14 cellular contexts compared by ENCODE assay signal in the genomic region with DNA sequence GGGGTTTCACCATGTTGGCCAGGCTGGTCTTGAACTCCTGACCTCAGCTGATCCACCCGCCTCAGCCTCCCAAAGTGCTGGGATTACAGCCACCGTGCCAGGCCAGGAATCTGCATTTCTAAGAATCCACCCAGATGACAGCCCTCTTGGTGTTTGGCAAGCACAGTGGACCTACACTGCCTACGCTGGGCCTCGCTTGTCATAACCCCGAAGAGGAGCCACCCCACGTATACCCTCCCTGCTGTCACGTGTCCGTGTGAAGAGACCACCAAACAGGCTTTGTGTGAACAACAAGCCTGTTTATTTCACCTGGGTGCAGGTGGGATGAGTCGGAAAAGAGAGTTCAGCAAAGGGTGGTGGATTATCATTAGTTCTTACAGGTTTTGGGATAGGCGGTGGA. TPM values are rescaled to one million over a fixed set of nuclear protein-coding genes. Genes with fewer than 3 reads are reported as not detected.
DNase-seq lines count a peak whose midpoint lies in the region; ATAC-seq and TF ChIP-seq lines count a peak whose summit lies in the region.
"Not testable (repeated sequence)": the region's sequence is repeated elsewhere in the genome, so short reads cannot be mapped to it uniquely, and the experiment has no call there.
"Had no signal": no experiment of that assay in that cellular context is flagged by ENCODE, and none has a peak within 500 bp of the region (broad histone marks: within the 10 kb centered on the region; RNA-seq: fewer than 3 reads in every experiment).

No MANE protein-coding gene starts in this region.

- in situ Hi-C loops in IMR-90 (cut with MboI; ENCODE audit: low sequenced_read_pairs) = not testable (repeated sequence)

- WGBS in IMR-90 (ENCODE audit: extremely low coverage in 2 of 2, insufficient read length in 1 of 2), 2 experiments = 88% methylated on average over 3 of the region's 10 CpGs; no CpG with 5 or more reads in 1 of the 2 experiments

- not testable (repeated sequence) for H3K9me1 ChIP-seq in IMR-90 (ENCODE audit: insufficient read depth, low read length)

- not testable (repeated sequence) for TF ChIP-seq RAD21 in IMR-90 (IDR thresholded peaks at IDR 0.05; ENCODE audit: low read length)

- H4K5ac ChIP-seq in IMR-90 (ENCODE audit: low read depth, low read length) = not testable (repeated sequence)

- not testable (repeated sequence) for H4K91ac ChIP-seq in IMR-90 (ENCODE audit: insufficient read depth, low read depth, low read length)

- H3K14ac ChIP-seq in IMR-90 (replicated peaks; ENCODE audit: low read depth, low read length) = not testable (repeated sequence)

- H3K18ac ChIP-seq in IMR-90 (ENCODE audit: low read depth, low read length) = not testable (repeated sequence)

- H3K4me3 Mint-ChIP-seq in CD4-positive, CD25-positive, alpha-beta regulatory T cell = peak overlapping the region in 3 of 4 donors; percentile 95 to 97 (median 96)
- H3K4me3 Mint-ChIP-seq in T-helper 17 cell (peak overlapping the region; percentile 98), brain (peak overlapping the region; percentile 94 to 100 (median 99)), immature natural killer cell (peak overlapping the region; percentile 92 to 99 (median 96)), neural crest cell (peak overlapping the region; percentile 90)
- peak overlapping the region; percentile 96 for H3K4me3 Mint-ChIP-seq in activated T-cell treated with anti-CD3 and anti-CD28 coated beads, Interleukin-2, amount 50 U/mL, for 24 hours

- H3K9ac ChIP-seq in IMR-90 (ENCODE audit: low read depth, low read length); subcutaneous abdominal adipose tissue (ENCODE audit: low read length in 5 of 5): not testable (repeated sequence)

- H2BK15ac ChIP-seq in IMR-90 (ENCODE audit: low read depth, low read length) = not testable (repeated sequence)

- not testable (repeated sequence) for DNase-seq in CD4-positive, CD25-positive, alpha-beta regulatory T cell; IMR-90; T-helper 17 cell; activated T-cell treated with anti-CD3 and anti-CD28 coated beads, Interleukin-2, amount 50 U/mL, for 24 hours; immature natural killer cell; neural crest cell (ENCODE audit: low read depth, low spot score)

- intact Hi-C loops in IMR-90 (cut with micrococcal nuclease) = loop anchor here (5.0 kb wide), 1 partner anchor 50 kb away; a partner anchor contains a TSS

- H2AFZ ChIP-seq in IMR-90 (replicated peaks; ENCODE audit: low read length, poor library complexity) = not testable (repeated sequence)

- not testable (repeated sequence) for H3K56ac ChIP-seq in IMR-90 (ENCODE audit: extremely low read depth, insufficient read depth, low read length)

- not testable (repeated sequence) for BruUV-seq in IMR-90 (replicated peaks; lab: Mats Ljungman, UMichigan)

- peaks cover 10 to 43% (median 30%) of the 10 kb centered on the region in 4 donors for H3K4me1 Mint-ChIP-seq in CD4-positive, CD25-positive, alpha-beta regulatory T cell
- peaks cover 25% of the 10 kb centered on the region for H3K4me1 Mint-ChIP-seq in T-helper 17 cell
- H3K4me1 Mint-ChIP-seq in activated T-cell treated with anti-CD3 and anti-CD28 coated beads, Interleukin-2, amount 50 U/mL, for 24 hours (ENCODE audit: low read depth) = peaks cover 39% of the 10 kb centered on the region
- H3K4me1 Mint-ChIP-seq in brain = peaks cover 43% of the 10 kb centered on the region
- H3K4me1 Mint-ChIP-seq in immature natural killer cell = peaks cover 36 to 46% of the 10 kb centered on the region in 2 donors
- H3K4me1 Mint-ChIP-seq in neural crest cell = peaks cover 34% of the 10 kb centered on the region

- H4K8ac ChIP-seq in IMR-90 (ENCODE audit: low read depth in 2 of 2, low read length in 2 of 2) = not testable (repeated sequence)

- peak overlapping the region; percentile 99 for H3K27ac Mint-ChIP-seq in CD4-positive, CD25-positive, alpha-beta regulatory T cell
- H3K27ac Mint-ChIP-seq in T-helper 17 cell = peak overlapping the region; percentile 98
- peak overlapping the region; percentile 98 for H3K27ac Mint-ChIP-seq in activated T-cell treated with anti-CD3 and anti-CD28 coated beads, Interleukin-2, amount 50 U/mL, for 24 hours
- peak overlapping the region; percentile 95 to 99 (median 98) for H3K27ac Mint-ChIP-seq in brain
- H3K27ac Mint-ChIP-seq in immature natural killer cell = peak overlapping the region; percentile 96 to 99 (median 98)
- H3K27ac Mint-ChIP-seq in neural crest cell (ENCODE audit: unreplicated experiment) = peak overlapping the region; percentile 16

- not testable (repeated sequence) for ATAC-seq in CD4-positive, CD25-positive, alpha-beta regulatory T cell (ENCODE audit: low read depth in 2 of 2); IMR-90 (ENCODE audit: low read depth); T-helper 17 cell

- CTCF ChIA-PET in IMR-90 (lab: Yijun Ruan, JAX) = not testable (repeated sequence)

- H3K9me3 ChIP-seq in CD4-positive, CD25-positive, alpha-beta regulatory T cell (ENCODE audit: control insufficient read depth in 2 of 2, low read length in 2 of 2); IMR-90 (ENCODE audit: control insufficient read depth, insufficient read depth, low read length); T-helper 17 cell (ENCODE audit: control insufficient read depth, low read length, poor library complexity, severe bottlenecking); subcutaneous abdominal adipose tissue (ENCODE audit: control insufficient read depth in 5 of 5, low read length in 5 of 5): not testable (repeated sequence)

- TF ChIP-seq CTCF in IMR-90 (conservative IDR thresholded peaks at IDR 0.05; ENCODE audit: low read depth, low read length); brain (conservative IDR thresholded peaks at IDR 0.05); neural crest cell (conservative IDR thresholded peaks at IDR 0.05): not testable (repeated sequence)

- peaks cover 41% of the 10 kb centered on the region for H3K4me1 ChIP-seq in CD4-positive, CD25-positive, alpha-beta regulatory T cell (ENCODE audit: control insufficient read depth, insufficient read depth, low read length, poor library complexity, severe bottlenecking)
- H3K4me1 ChIP-seq in IMR-90 (ENCODE audit: control insufficient read depth, insufficient read depth, low read length) = not testable (repeated sequence)
- H3K4me1 ChIP-seq in subcutaneous abdominal adipose tissue (ENCODE audit: control insufficient read depth in 5 of 5, insufficient read depth in 5 of 5, low read length in 5 of 5) = peaks cover 0 to 28% (median 21%) of the 10 kb centered on the region in 5 donors

- H3K23ac ChIP-seq in IMR-90 (ENCODE audit: low read depth, low read length) = not testable (repeated sequence)

- H4K20me1 ChIP-seq in IMR-90 (ENCODE audit: insufficient read depth, low read length) = not testable (repeated sequence)

- peaks cover 30% of the 10 kb centered on the region for H3K36me3 Mint-ChIP-seq in CD4-positive, CD25-positive, alpha-beta regulatory T cell
- H3K36me3 Mint-ChIP-seq in T-helper 17 cell (ENCODE audit: low read depth) (peaks cover 17% of the 10 kb centered on the region), brain (peaks cover 47% of the 10 kb centered on the region), immature natural killer cell (peaks cover 12 to 25% (median 21%) of the 10 kb centered on the region in 3 donors), neural crest cell (ENCODE audit: low read depth) (peaks cover 18% of the 10 kb centered on the region)
- peaks cover 55% of the 10 kb centered on the region for H3K36me3 Mint-ChIP-seq in activated T-cell treated with anti-CD3 and anti-CD28 coated beads, Interleukin-2, amount 50 U/mL, for 24 hours (ENCODE audit: low read depth)

- TF ChIP-seq POLR2A in IMR-90 (IDR thresholded peaks at IDR 0.05; ENCODE audit: low read depth, low read length) = not testable (repeated sequence)

- H2BK120ac ChIP-seq in IMR-90 (ENCODE audit: low read depth, low read length) = not testable (repeated sequence)

- H3K27me3 Mint-ChIP-seq in CD4-positive, CD25-positive, alpha-beta regulatory T cell; T-helper 17 cell; activated T-cell treated with anti-CD3 and anti-CD28 coated beads, Interleukin-2, amount 50 U/mL, for 24 hours; brain; neural crest cell (ENCODE audit: low read depth): not testable (repeated sequence)
- peaks cover 11 to 19% (median 16%) of the 10 kb centered on the region in 3 donors for H3K27me3 Mint-ChIP-seq in immature natural killer cell (ENCODE audit: low read depth in 3 of 3)

- H3K27ac ChIP-seq in CD4-positive, CD25-positive, alpha-beta regulatory T cell (ENCODE audit: insufficient read depth, low read length, poor library complexity, severe bottlenecking) = peak overlapping the region; percentile 92
- H3K27ac ChIP-seq in IMR-90 (ENCODE audit: insufficient read depth, low read length) = not testable (repeated sequence)
- H3K27ac ChIP-seq in subcutaneous abdominal adipose tissue (ENCODE audit: low read depth, low read length) = peak overlapping the region; percentile 9

- not testable (repeated sequence) for H2AK9ac ChIP-seq in IMR-90 (replicated peaks; ENCODE audit: low read depth, low read length, poor library complexity)

- not testable (repeated sequence) for H2BK20ac ChIP-seq in IMR-90 (ENCODE audit: low read depth, low read length)

- not testable (repeated sequence) for H3K9me3 Mint-ChIP-seq in CD4-positive, CD25-positive, alpha-beta regulatory T cell; activated T-cell treated with anti-CD3 and anti-CD28 coated beads, Interleukin-2, amount 50 U/mL, for 24 hours; brain; immature natural killer cell; neural crest cell

- not testable (repeated sequence) for H3K4me3 ChIP-seq in CD4-positive, CD25-positive, alpha-beta regulatory T cell (ENCODE audit: low read depth, low read length); IMR-90 (ENCODE audit: insufficient read depth, low read depth, low read length); subcutaneous abdominal adipose tissue (ENCODE audit: low read depth in 1 of 5, low read length in 5 of 5)

- POLR2A ChIA-PET in IMR-90 (lab: Charles Lee; ENCODE audit: unreplicated experiment) = not testable (repeated sequence)

- peaks cover 25% of the 10 kb centered on the region for H3K36me3 ChIP-seq in CD4-positive, CD25-positive, alpha-beta regulatory T cell (ENCODE audit: control insufficient read depth, insufficient read depth, low read length)
- H3K36me3 ChIP-seq in IMR-90 (ENCODE audit: control insufficient read depth, insufficient read depth, low read length) (peaks cover 14% of the 10 kb centered on the region), subcutaneous abdominal adipose tissue (ENCODE audit: control insufficient read depth in 5 of 5, insufficient read depth in 5 of 5, low read length in 5 of 5) (peaks cover 15 to 41% (median 33%) of the 10 kb centered on the region in 5 donors)

- not testable (repeated sequence) for H3K27me3 ChIP-seq in CD4-positive, CD25-positive, alpha-beta regulatory T cell (ENCODE audit: control insufficient read depth, insufficient read depth, low read length); IMR-90 (ENCODE audit: control insufficient read depth, insufficient read depth, low read length); subcutaneous abdominal adipose tissue (ENCODE audit: control insufficient read depth in 5 of 5, insufficient read depth in 4 of 5, low read length in 5 of 5)

- peaks cover 9 to 31% of the 10 kb centered on the region in 2 experiments; a peak in 2 of 4 replicates for H3K79me1 ChIP-seq in IMR-90 (ENCODE audit: low read depth in 1 of 2, low read length in 2 of 2)

- not testable (repeated sequence) for H3K4me2 ChIP-seq in IMR-90 (ENCODE audit: low read depth, low read length)

- dilution Hi-C loops in IMR-90 (cut with HindIII; ENCODE audit: low sequenced_read_pairs, unreplicated experiment) = not testable (repeated sequence)

- not testable (repeated sequence) for H3K4ac ChIP-seq in IMR-90 (ENCODE audit: low read depth, low read length)

- H2BK5ac ChIP-seq in IMR-90 (ENCODE audit: low read depth, low read length, poor library complexity, severe bottlenecking) = not testable (repeated sequence)

- peak overlapping the region; percentile 50; the same call in 1 of the 2 replicates for H2AK5ac ChIP-seq in IMR-90 (ENCODE audit: low read depth, low read length)

RNA-seq across cellular contexts. Expression of a gene that starts 50.0 kb away (rescaled TPM):
- total RNA-seq in CD4-positive, CD25-positive, alpha-beta regulatory T cell = 0.96 TPM
- 1 to 10 TPM in 3 of 4 donors, under 1 TPM in 1; 0.94 to 5.0 (median 2.7) TPM for polyA plus RNA-seq in CD4-positive, CD25-positive, alpha-beta regulatory T cell
- total RNA-seq in IMR-90 (2012; rRNA removed) (4.1 and 7.5 TPM in 2 replicates), T-helper 17 cell (1 to 10 TPM in 1 of 2 donors, not detected in 1; 1.2 TPM), neural crest cell (25.2 and 26.9 TPM in 2 replicates)
- polyA plus RNA-seq in IMR-90 (2012; rRNA removed) (5.4 and 5.5 TPM in 2 replicates), brain (ENCODE audit: insufficient read depth, low read depth, low replicate concordance) (9.2 TPM), immature natural killer cell (1 to 10 TPM in 1 of 3 donors, under 1 TPM in 2; 0.35 to 2.4 (median 0.44) TPM)
- 3.9 and 4.5 TPM in 2 replicates for polyA plus RNA-seq in IMR-90 (2012; cell fraction: cytosol; rRNA removed)
- polyA plus RNA-seq in IMR-90 (2012; cell fraction: nucleus; rRNA removed; ENCODE audit: low replicate concordance) = 1.0 and 1.4 TPM in 2 replicates

RNA-seq across cellular contexts. Expression of a gene that starts 50.2 kb away (rescaled TPM):
- total RNA-seq in CD4-positive, CD25-positive, alpha-beta regulatory T cell = 24.4 TPM
- polyA plus RNA-seq in CD4-positive, CD25-positive, alpha-beta regulatory T cell = 10 to 100 TPM in 3 of 4 donors, 1 to 10 TPM in 1; 9.9 to 30.8 (median 15.6) TPM
- 92.5 and 123 TPM in 2 replicates for total RNA-seq in IMR-90 (2012; rRNA removed)
- polyA plus RNA-seq in IMR-90 (2012; rRNA removed) = 59.2 and 61.7 TPM in 2 replicates
- polyA plus RNA-seq in IMR-90 (2012; cell fraction: cytosol; rRNA removed) = 10.1 and 17.0 TPM in 2 replicates
- polyA plus RNA-seq in IMR-90 (2012; cell fraction: nucleus; rRNA removed; ENCODE audit: low replicate concordance) = 30.4 and 58.2 TPM in 2 replicates
- 10 to 100 TPM in 1 of 2 donors, 1 to 10 TPM in 1; 7.8 to 16.3 TPM for total RNA-seq in T-helper 17 cell
- polyA plus RNA-seq in brain (ENCODE audit: insufficient read depth, low read depth, low replicate concordance) = 158 TPM
- polyA plus RNA-seq in immature natural killer cell = 1 to 10 TPM; 2.6 to 6.5 (median 4.0) TPM
- total RNA-seq in neural crest cell = 159 and 175 TPM in 2 replicates

RNA-seq across cellular contexts. Expression of a gene that starts 51.4 kb away (rescaled TPM):
- 34.7 TPM for total RNA-seq in CD4-positive, CD25-positive, alpha-beta regulatory T cell
- 10 to 100 TPM; 17.9 to 23.5 (median 19.3) TPM for polyA plus RNA-seq in CD4-positive, CD25-positive, alpha-beta regulatory T cell
- total RNA-seq in IMR-90 (2012; rRNA removed) = 94.2 and 96.1 TPM in 2 replicates
- 34.0 and 39.2 TPM in 2 replicates for polyA plus RNA-seq in IMR-90 (2012; rRNA removed)
- polyA plus RNA-seq in IMR-90 (2012; cell fraction: cytosol; rRNA removed) = 16.2 and 16.7 TPM in 2 replicates
- 5.0 and 14.9 TPM in 2 replicates for polyA plus RNA-seq in IMR-90 (2012; cell fraction: nucleus; rRNA removed; ENCODE audit: low replicate concordance)
- 10 to 100 TPM; 31.6 to 40.5 TPM for total RNA-seq in T-helper 17 cell
- polyA plus RNA-seq in brain (ENCODE audit: insufficient read depth, low read depth, low replicate concordance) = 33.4 TPM
- 10 to 100 TPM; 14.7 to 29.6 (median 24.6) TPM for polyA plus RNA-seq in immature natural killer cell
- total RNA-seq in neural crest cell = 72.7 and 76.3 TPM in 2 replicates

RNA-seq across cellular contexts. Expression of a gene that starts 51.9 kb away (rescaled TPM):
- not detected for total RNA-seq in CD4-positive, CD25-positive, alpha-beta regulatory T cell
- polyA plus RNA-seq in CD4-positive, CD25-positive, alpha-beta regulatory T cell = not detected
- total RNA-seq in IMR-90 (2012; rRNA removed) (not detected in 2 replicates), T-helper 17 cell (not detected), neural crest cell (not detected in 2 replicates)
- polyA plus RNA-seq in IMR-90 (2012; rRNA removed) (not detected in 2 replicates), brain (ENCODE audit: insufficient read depth, low read depth, low replicate concordance) (0.10 TPM), immature natural killer cell (not detected)
- polyA plus RNA-seq in IMR-90 (2012; cell fraction: cytosol; rRNA removed) = not detected in 2 replicates
- not detected in 2 replicates for polyA plus RNA-seq in IMR-90 (2012; cell fraction: nucleus; rRNA removed; ENCODE audit: low replicate concordance)
- total RNA-seq: adrenal gland, gastroesophageal sphincter, left ventricle myocardium inferior, NCI-H460, PC-3, urinary bladder had no signal
- polyA plus RNA-seq: adrenal gland, urinary bladder had no signal

Comparison
In these comparisons a context has a peak if more than half of its experiments do, and no peak if none do; other contexts are left out.
1. H3K27ac Mint-ChIP-seq: peak in every context shown above with its lines; median percentile 99 in CD4-positive, CD25-positive, alpha-beta regulatory T cell; 98 in T-helper 17 cell; 98 in activated T-cell treated with anti-CD3 and anti-CD28 coated beads, Interleukin-2, amount 50 U/mL, for 24 hours; 98 in brain; 98 in immature natural killer cell; 16 in neural crest cell.